26 cellular contexts compared by ENCODE assay signal in the genomic region with DNA sequence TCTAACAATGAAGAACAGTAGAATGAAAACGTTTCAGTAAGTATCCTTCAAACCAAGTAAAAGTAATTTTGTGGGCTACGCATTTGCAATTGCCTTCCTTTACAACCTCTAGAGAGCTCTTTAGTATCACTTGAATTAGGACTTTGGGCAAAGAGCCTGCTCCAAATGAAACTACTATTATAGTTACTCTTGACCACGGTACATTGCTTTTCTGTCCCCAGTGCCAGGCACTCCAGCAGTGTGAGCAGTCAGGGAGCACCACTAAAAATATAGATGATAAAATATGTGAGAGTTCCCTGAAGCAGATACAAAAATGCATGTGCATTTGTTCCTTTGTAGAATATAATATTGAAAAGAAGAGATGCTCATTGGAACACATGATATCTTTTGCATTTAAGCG.
"Had no signal": no experiment of that assay in that cellular context is flagged by ENCODE, and none has a peak within 500 bp of the region (broad histone marks: within the 10 kb centered on the region; RNA-seq: fewer than 3 reads in every experiment).

No MANE protein-coding gene starts in this region.

- ATAC-seq: left ventricle myocardium superior; sciatic nerve; stimulated activated effector memory CD8-positive, alpha-beta T cell treated with anti-CD3 and anti-CD28 coated beads, Interleukin-12 subunit alpha, Interleukin-12 subunit beta, amount 100 ng/mL, for 72 hours had no signal

- H3K4me1 ChIP-seq: ascending aorta, colonic mucosa, vagina had no signal

- DNase-seq: activated CD4-positive, alpha-beta T cell treated with anti-CD3 and anti-CD28 coated beads for 4 hours; activated CD4-positive, alpha-beta T cell treated with anti-CD3 and anti-CD28 coated beads, Interleukin-2, amount 50 U/mL, for 48 hours; activated CD8-positive, alpha-beta memory T cell treated with anti-CD3 and anti-CD28 coated beads, Interleukin-2, amount 50 U/mL, for 4 hours; activated gamma-delta T cell; activated naive CD4-positive, alpha-beta T cell treated with anti-CD3 and anti-CD28 coated beads, Interleukin-2, amount 10 ng/mL, durations not matched to agents 7 days and 5 days; activated naive CD8-positive, alpha-beta T cell treated with anti-CD3 and anti-CD28 coated beads, Interleukin-2, amount 10 ng/mL, durations not matched to agents 7 days and 5 days; activated T-cell treated with anti-CD3 and anti-CD28 coated beads, Interleukin-2, amount 50 U/mL, for 1 hour; cerebellar nuclear complex; colonic mucosa; effector CD8-positive, alpha-beta T cell; islet precursor cell; left ventricle myocardium superior; mammary epithelial cell; ovary; stimulated activated CD4-positive, alpha-beta T cell treated with anti-CD3 and anti-CD28 coated beads, Interleukin-12 subunit alpha, Interleukin-12 subunit beta, amount 100 ng/mL, for 4 hours; stimulated activated CD4-positive, alpha-beta T cell treated with anti-CD3 and anti-CD28 coated beads, Interleukin-4, amount 100 ng/mL, for 24 hours; T-helper 9 cell had no signal

- H3K27ac ChIP-seq: ascending aorta, cardiac muscle cell, colonic mucosa, epithelial cell of prostate, ovary, skin epidermis, thoracic aorta, vagina, VCaP had no signal

- H3K9me3 ChIP-seq: ascending aorta, colonic mucosa, ovary, thoracic aorta, vagina had no signal

- H3K36me3 ChIP-seq: ascending aorta, cardiac muscle cell, colonic mucosa, ovary, thoracic aorta, vagina had no signal

- H3K4me3 ChIP-seq: ascending aorta, cardiac muscle cell, colonic mucosa, ovary, skin epidermis, thoracic aorta, vagina had no signal

- H3K27me3 ChIP-seq: ascending aorta, cardiac muscle cell, colonic mucosa, ovary, vagina had no signal
